Comparison of ENCODE assay signal across 16 cellular contexts in the genomic region with DNA sequence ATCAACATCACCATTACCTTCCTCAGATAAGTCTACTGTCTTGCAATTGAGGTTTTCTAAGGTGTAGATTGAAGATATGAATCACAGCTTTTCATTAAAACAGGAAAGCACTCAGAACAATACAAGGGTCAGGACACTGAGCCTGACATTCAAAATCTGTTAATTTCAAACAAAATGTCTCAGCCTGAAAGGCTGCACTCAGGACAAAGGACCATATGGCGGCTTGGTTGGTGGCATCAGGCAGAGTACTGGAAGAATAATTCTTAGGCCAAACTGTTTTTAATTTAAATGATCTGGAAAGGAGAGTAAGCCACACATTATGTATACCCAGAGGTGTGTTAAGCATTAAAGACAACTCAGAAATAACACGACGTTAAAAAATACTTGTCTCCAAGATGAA.
"Had no signal": no experiment of that assay in that cellular context is flagged by ENCODE, and none has a peak within 500 bp of the region (broad histone marks: within the 10 kb centered on the region; RNA-seq: fewer than 3 reads in every experiment).

No MANE protein-coding gene starts in this region.

- DNase-seq: KBM-7, NCI-H1048, NCI-H1105, NCI-H1417, NCI-H1436 treated with DMSO at 0.1 percent for 48 hours, NCI-H1694, NCI-H187 treated with DMSO at 0.1 percent for 48 hours, NCI-H2029 treated with DMSO at 0.1 percent for 48 hours, NCI-H2171 treated with DMSO at 0.1 percent for 48 hours, NCI-H526 treated with DMSO at 0.1 percent for 48 hours, NCI-H774, PC-3, SHP77 treated with DMSO at 0.1 percent for 48 hours, SJCRH30 had no signal

- ATAC-seq: Panc1, PC-3, SK-N-SH treated with all-trans-retinoic acid at 6 μM for 48 hours had no signal
